Comparison of ENCODE assay signal across 8 cellular contexts in the genomic region with DNA sequence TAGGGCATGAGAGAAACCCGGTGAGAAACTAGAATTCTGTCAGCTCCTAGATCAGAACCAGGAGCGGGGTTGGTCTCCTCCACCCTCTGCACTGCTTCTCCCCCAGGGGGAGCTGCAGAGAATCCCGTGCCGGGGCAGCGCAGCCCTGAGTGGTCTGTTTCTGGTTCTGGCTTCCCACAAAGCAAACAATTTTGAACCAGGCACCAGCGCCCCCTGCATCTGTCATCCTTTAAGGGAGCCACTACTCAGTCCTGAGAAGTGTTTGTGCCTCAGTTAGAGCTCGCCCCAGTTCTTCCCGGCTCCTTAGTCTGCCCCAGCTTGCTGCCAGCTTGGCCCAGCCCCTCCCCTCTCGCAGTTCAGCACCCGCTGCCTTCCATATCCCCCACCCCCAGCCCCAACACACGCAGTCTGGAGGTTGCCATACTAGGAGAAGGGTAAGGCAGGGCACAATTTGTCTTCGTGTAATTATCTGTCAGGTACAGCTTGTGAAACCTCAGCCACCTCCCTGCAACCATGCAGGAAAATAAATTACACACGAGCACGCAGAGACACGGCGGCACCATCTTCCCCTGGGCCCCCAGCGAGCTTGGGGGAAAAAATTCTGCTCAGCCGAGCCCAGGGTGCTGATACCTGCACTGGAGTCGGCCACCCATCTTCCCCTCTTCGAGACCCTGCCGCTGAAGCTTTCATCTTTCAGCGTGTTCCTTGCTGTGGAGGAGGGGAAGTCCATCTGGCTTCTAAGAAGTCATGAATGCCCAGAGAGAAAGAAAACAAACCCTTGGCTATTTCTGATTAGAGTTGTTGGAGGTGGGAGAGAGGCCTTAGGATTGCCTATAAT.
DNase-seq lines count a peak whose midpoint lies in the region; ATAC-seq lines count a peak whose summit lies in the region.

No MANE protein-coding gene starts in this region.

- ATAC-seq in GM21526 (IDR thresholded peaks at IDR 0.05; ENCODE audit: low FRiP score, unreplicated experiment), result no peak

- H3K36me3 ChIP-seq in NT2/D1 (ENCODE audit: insufficient read depth, insufficient read length, low read length), result no peaks in the 10 kb centered on the region

- peak; percentile 33 for DNase-seq in SIG-M5 treated with dmso at 0.1 percent for 504 hours (lab: John Stamatoyannopoulos, UW; ENCODE audit: unreplicated experiment)
- no peak for DNase-seq in SIG-M5 (lab: John Stamatoyannopoulos, UW)
- DNase-seq in NT2/D1 (ENCODE audit: low read depth, low spot score), result peak; percentile 80
- peak; percentile 28 for DNase-seq in activated gamma-delta T cell treated with anti-CD3 and anti-CD28 coated beads, Interleukin-2, amount 50 U/mL, for 16 hours (ENCODE audit: low read depth)
- DNase-seq in head of caudate nucleus, result peak in 41 of 42 donors; percentile 15 to 72 (median 45)
- peak; percentile 22 for DNase-seq in putamen (ENCODE audit: low spot score)
- DNase-seq in NCI-H2029 treated with DMSO at 0.1 percent for 48 hours (lab: John Stamatoyannopoulos, UW), result no peak

- intact Hi-C loops in head of caudate nucleus (cut with DNase I), result no loop called here

- H3K9me3 ChIP-seq in NT2/D1 (ENCODE audit: insufficient read depth, low read length), result no peaks in the 10 kb centered on the region

- H3K9ac ChIP-seq in NT2/D1 (ENCODE audit: insufficient read length, low read depth), result peak overlapping the region; percentile 63

- H3K4me1 ChIP-seq in NT2/D1 (ENCODE audit: insufficient read depth, insufficient read length), result peaks cover 21% of the 10 kb centered on the region

- H3K4me3 ChIP-seq in NT2/D1 (ENCODE audit: insufficient read length, low read depth), result no peak overlapping the region

- H3K27me3 ChIP-seq in NT2/D1 (ENCODE audit: insufficient read depth, insufficient read length), result peaks cover 24% of the 10 kb centered on the region

Comparison
In these comparisons a context has a peak if more than half of its experiments do, and no peak if none do; other contexts are left out.
1. DNase-seq: peak in SIG-M5 treated with dmso at 0.1 percent for 504 hours (single experiment), NT2/D1 (single experiment), activated gamma-delta T cell treated with anti-CD3 and anti-CD28 coated beads, Interleukin-2, amount 50 U/mL, for 16 hours (single experiment), head of caudate nucleus (41 of 42) and putamen (single experiment); none in SIG-M5 (single experiment) and NCI-H2029 treated with DMSO at 0.1 percent for 48 hours (single experiment).